In the genomic region with DNA sequence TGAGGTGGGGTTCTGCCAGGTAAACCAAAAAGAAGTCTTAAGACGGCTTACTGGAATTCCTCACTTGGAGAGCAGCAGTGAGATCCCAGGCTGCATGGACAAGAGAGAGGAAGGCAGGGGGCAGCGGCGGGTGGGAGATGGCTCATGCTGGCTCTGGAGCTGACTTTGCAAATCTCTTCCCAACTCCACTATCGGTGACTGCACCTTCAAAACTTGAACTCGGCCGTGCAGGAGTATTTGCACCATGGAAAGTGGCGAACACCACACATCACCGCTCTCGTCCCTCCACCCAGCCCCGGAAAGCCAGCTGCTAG, we compare ENCODE assay signal across 1 cellular context.
TF ChIP-seq lines count a peak whose summit lies in the region.

No MANE protein-coding gene starts in this region.

TF ChIP-seq in GM23338, 12 proteins besides CTCF, POLR2A, EP300 and RAD21:
- TF ChIP-seq ETS1 (IDR thresholded peaks at IDR 0.05) (no peak), ZNF331 (CRISPR knock-in tag; IDR thresholded peaks at IDR 0.05; ENCODE audit: low read depth) (no peak), ZNF114 (CRISPR knock-in tag; IDR thresholded peaks at IDR 0.05) (no peak), NANOG (IDR thresholded peaks at IDR 0.05; ENCODE audit: borderline replicate concordance) (no peak), POLR2AphosphoS5 (IDR thresholded peaks at IDR 0.05; ENCODE audit: low read depth) (no peak), CREB1 (CRISPR knock-in tag; IDR thresholded peaks at IDR 0.05; ENCODE audit: low read depth) (no peak), EZH2phosphoT487 (IDR thresholded peaks at IDR 0.05; ENCODE audit: unreplicated experiment) (no peak)
- TF ChIP-seq, protein P1, sequence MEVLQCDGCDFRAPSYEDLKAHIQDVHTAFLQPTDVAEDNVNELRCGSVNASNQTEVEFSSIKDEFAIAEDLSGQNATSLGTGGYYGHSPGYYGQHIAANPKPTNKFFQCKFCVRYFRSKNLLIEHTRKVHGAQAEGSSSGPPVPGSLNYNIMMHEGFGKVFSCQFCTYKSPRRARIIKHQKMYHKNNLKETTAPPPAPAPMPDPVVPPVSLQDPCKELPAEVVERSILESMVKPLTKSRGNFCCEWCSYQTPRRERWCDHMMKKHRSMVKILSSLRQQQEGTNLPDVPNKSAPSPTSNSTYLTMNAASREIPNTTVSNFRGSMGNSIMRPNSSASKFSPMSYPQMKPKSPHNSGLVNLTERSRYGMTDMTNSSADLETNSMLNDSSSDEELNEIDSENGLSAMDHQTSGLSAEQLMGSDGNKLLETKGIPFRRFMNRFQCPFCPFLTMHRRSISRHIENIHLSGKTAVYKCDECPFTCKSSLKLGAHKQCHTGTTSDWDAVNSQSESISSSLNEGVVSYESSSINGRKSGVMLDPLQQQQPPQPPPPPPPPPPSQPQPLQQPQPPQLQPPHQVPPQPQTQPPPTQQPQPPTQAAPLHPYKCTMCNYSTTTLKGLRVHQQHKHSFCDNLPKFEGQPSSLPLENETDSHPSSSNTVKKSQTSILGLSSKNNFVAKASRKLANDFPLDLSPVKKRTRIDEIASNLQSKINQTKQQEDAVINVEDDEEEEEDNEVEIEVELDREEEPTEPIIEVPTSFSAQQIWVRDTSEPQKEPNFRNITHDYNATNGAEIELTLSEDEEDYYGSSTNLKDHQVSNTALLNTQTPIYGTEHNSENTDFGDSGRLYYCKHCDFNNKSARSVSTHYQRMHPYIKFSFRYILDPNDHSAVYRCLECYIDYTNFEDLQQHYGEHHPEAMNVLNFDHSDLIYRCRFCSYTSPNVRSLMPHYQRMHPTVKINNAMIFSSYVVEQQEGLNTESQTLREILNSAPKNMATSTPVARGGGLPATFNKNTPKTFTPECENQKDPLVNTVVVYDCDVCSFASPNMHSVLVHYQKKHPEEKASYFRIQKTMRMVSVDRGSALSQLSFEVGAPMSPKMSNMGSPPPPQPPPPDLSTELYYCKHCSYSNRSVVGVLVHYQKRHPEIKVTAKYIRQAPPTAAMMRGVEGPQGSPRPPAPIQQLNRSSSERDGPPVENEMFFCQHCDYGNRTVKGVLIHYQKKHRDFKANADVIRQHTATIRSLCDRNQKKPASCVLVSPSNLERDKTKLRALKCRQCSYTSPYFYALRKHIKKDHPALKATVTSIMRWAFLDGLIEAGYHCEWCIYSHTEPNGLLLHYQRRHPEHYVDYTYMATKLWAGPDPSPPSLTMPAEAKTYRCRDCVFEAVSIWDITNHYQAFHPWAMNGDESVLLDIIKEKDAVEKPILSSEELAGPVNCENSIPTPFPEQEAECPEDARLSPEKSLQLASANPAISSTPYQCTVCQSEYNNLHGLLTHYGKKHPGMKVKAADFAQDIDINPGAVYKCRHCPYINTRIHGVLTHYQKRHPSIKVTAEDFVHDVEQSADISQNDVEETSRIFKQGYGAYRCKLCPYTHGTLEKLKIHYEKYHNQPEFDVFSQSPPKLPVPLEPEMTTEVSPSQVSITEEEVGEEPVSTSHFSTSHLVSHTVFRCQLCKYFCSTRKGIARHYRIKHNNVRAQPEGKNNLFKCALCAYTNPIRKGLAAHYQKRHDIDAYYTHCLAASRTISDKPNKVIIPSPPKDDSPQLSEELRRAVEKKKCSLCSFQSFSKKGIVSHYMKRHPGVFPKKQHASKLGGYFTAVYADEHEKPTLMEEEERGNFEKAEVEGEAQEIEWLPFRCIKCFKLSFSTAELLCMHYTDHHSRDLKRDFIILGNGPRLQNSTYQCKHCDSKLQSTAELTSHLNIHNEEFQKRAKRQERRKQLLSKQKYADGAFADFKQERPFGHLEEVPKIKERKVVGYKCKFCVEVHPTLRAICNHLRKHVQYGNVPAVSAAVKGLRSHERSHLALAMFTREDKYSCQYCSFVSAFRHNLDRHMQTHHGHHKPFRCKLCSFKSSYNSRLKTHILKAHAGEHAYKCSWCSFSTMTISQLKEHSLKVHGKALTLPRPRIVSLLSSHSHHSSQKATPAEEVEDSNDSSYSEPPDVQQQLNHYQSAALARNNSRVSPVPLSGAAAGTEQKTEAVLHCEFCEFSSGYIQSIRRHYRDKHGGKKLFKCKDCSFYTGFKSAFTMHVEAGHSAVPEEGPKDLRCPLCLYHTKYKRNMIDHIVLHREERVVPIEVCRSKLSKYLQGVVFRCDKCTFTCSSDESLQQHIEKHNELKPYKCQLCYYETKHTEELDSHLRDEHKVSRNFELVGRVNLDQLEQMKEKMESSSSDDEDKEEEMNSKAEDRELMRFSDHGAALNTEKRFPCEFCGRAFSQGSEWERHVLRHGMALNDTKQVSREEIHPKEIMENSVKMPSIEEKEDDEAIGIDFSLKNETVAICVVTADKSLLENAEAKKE (CRISPR knock-in tag; IDR thresholded peaks at IDR 0.05): no peak
